Comparison of ENCODE assay signal across 14 cellular contexts in genomic region chr17:9290226-9290613, GRCh38.
A peak's percentile ranks its signal among the peaks of the same experiment; 100 is the strongest.
DNase-seq lines count a peak whose midpoint lies in the region; ATAC-seq lines count a peak whose summit lies in the region.
"Had no signal": no experiment of that assay in that cellular context is flagged by ENCODE, and none has a peak within 500 bp of the region (broad histone marks: within the 10 kb centered on the region; RNA-seq: fewer than 3 reads in every experiment).

No MANE protein-coding gene starts in this region.

- no peak for ATAC-seq in activated naive CD8-positive, alpha-beta T cell treated with anti-CD3 and anti-CD28 coated beads, Interleukin-2, amount 50 U/mL, for 24 hours
- ATAC-seq: gastroesophageal sphincter had no signal

- no peaks in the 10 kb centered on the region for H3K36me3 Mint-ChIP-seq in activated T-cell treated with anti-CD3 and anti-CD28 coated beads, Interleukin-2, amount 50 U/mL, for 24 hours (ENCODE audit: low read depth)
- peaks cover 2% of the 10 kb centered on the region for H3K36me3 Mint-ChIP-seq in activated naive CD8-positive, alpha-beta T cell treated with anti-CD3 and anti-CD28 coated beads, Interleukin-2, amount 50 U/mL, for 24 hours (ENCODE audit: low read depth)

- peak; percentile 55 for DNase-seq in activated T-cell treated with anti-CD3 and anti-CD28 coated beads, Interleukin-2, amount 50 U/mL, for 24 hours
- DNase-seq in activated T-cell treated with anti-CD3 and anti-CD28 coated beads for 4 hours (no peak), NCI-H146 (lab: John Stamatoyannopoulos, UW) (peak; percentile 67), 8988T (no peak), NCI-H748 treated with DMSO at 0.1 percent for 48 hours (lab: John Stamatoyannopoulos, UW) (no peak), HuH-7.5 (ENCODE audit: low spot score) (no peak)
- no peak for DNase-seq in activated naive CD8-positive, alpha-beta T cell treated with anti-CD3 and anti-CD28 coated beads, Interleukin-2, amount 50 U/mL, for 24 hours
- peak; percentile 33 for DNase-seq in stimulated activated CD8-positive, alpha-beta memory T cell treated with anti-CD3 and anti-CD28 coated beads, Interleukin-4, amount 100 ng/mL, for 48 hours
- DNase-seq: DMS53, immature natural killer cell, NCI-H2171, small intestine, tibial artery had no signal

- H3K4me3 Mint-ChIP-seq in activated T-cell treated with anti-CD3 and anti-CD28 coated beads, Interleukin-2, amount 50 U/mL, for 24 hours, result peak overlapping the region; percentile 44
- H3K4me3 Mint-ChIP-seq in activated naive CD8-positive, alpha-beta T cell treated with anti-CD3 and anti-CD28 coated beads, Interleukin-2, amount 50 U/mL, for 24 hours, result peak overlapping the region; percentile 2
- H3K4me3 Mint-ChIP-seq: immature natural killer cell had no signal

- peaks cover 65% of the 10 kb centered on the region for H3K4me1 Mint-ChIP-seq in activated T-cell treated with anti-CD3 and anti-CD28 coated beads, Interleukin-2, amount 50 U/mL, for 24 hours (ENCODE audit: low read depth)
- peaks cover 49% of the 10 kb centered on the region for H3K4me1 Mint-ChIP-seq in activated naive CD8-positive, alpha-beta T cell treated with anti-CD3 and anti-CD28 coated beads, Interleukin-2, amount 50 U/mL, for 24 hours

- H3K27me3 Mint-ChIP-seq in activated T-cell treated with anti-CD3 and anti-CD28 coated beads, Interleukin-2, amount 50 U/mL, for 24 hours, result no peaks in the 10 kb centered on the region
- H3K27me3 Mint-ChIP-seq in activated naive CD8-positive, alpha-beta T cell treated with anti-CD3 and anti-CD28 coated beads, Interleukin-2, amount 50 U/mL, for 24 hours, result no peaks in the 10 kb centered on the region

- H3K27ac Mint-ChIP-seq in activated T-cell treated with anti-CD3 and anti-CD28 coated beads, Interleukin-2, amount 50 U/mL, for 24 hours, result peak overlapping the region; percentile 91
- H3K27ac Mint-ChIP-seq in activated naive CD8-positive, alpha-beta T cell treated with anti-CD3 and anti-CD28 coated beads, Interleukin-2, amount 50 U/mL, for 24 hours, result peak overlapping the region; percentile 66

- no peaks in the 10 kb centered on the region for H3K9me3 Mint-ChIP-seq in activated T-cell treated with anti-CD3 and anti-CD28 coated beads, Interleukin-2, amount 50 U/mL, for 24 hours
- H3K9me3 Mint-ChIP-seq in activated naive CD8-positive, alpha-beta T cell treated with anti-CD3 and anti-CD28 coated beads, Interleukin-2, amount 50 U/mL, for 24 hours, result no peaks in the 10 kb centered on the region
- H3K9me3 Mint-ChIP-seq: immature natural killer cell had no signal

Comparison
In these comparisons a context has a peak if more than half of its experiments do, and no peak if none do; other contexts are left out.
1. DNase-seq: peak in activated T-cell treated with anti-CD3 and anti-CD28 coated beads, Interleukin-2, amount 50 U/mL, for 24 hours (single experiment), NCI-H146 (single experiment) and stimulated activated CD8-positive, alpha-beta memory T cell treated with anti-CD3 and anti-CD28 coated beads, Interleukin-4, amount 100 ng/mL, for 48 hours (single experiment); none in activated T-cell treated with anti-CD3 and anti-CD28 coated beads for 4 hours (single experiment), activated naive CD8-positive, alpha-beta T cell treated with anti-CD3 and anti-CD28 coated beads, Interleukin-2, amount 50 U/mL, for 24 hours (single experiment), 8988T (single experiment), NCI-H748 treated with DMSO at 0.1 percent for 48 hours (single experiment) and HuH-7.5 (single experiment).